15 cellular contexts compared by ENCODE assay signal in the genomic region with DNA sequence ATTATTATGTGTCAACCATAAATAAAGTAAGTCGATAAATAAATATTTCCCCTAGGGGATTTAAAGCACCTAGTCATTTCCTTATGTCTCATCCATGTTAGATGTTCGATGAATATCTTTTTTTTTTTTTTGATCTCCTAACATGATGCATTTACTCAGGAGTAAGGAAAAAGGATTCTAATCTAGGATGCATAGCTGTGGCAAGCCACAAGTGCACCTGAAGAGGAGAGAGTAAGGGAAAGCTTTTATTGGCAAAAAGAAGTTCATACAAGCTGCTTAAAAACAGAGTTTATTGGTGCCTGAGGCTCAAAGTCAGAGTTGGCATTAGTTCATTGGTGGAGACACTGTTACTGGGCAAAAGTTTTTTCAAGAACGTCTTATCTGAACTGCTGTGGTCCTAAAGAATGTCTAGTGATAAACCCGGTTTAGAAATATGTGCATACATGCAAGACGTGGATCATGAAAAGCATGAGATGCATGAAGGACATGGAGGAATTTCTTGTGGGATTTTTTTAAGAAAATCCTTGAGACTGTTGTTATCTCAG. TPM values are rescaled to one million over a fixed set of nuclear protein-coding genes. Genes with fewer than 3 reads are reported as not detected.
DNase-seq lines count a peak whose midpoint lies in the region; TF ChIP-seq lines count a peak whose summit lies in the region.
"Had no signal": no experiment of that assay in that cellular context is flagged by ENCODE, and none has a peak within 500 bp of the region (broad histone marks: within the 10 kb centered on the region; RNA-seq: fewer than 3 reads in every experiment).

No MANE protein-coding gene starts in this region.

- no peak overlapping the region for H3K27ac Mint-ChIP-seq in MCF 10A (ENCODE audit: low read depth, unreplicated experiment)
- H3K27ac Mint-ChIP-seq in T-helper 2 cell treated with Interferon-gamma antibody and Interleukin-4, amounts not matched to agents 5 μg/mL and 100 μg/mL, for 36 hours = no peak overlapping the region

- H3K4me1 Mint-ChIP-seq in MCF 10A (ENCODE audit: insufficient read depth, unreplicated experiment) = peaks cover 10% of the 10 kb centered on the region
- H3K4me1 Mint-ChIP-seq in T-helper 2 cell treated with Interferon-gamma antibody and Interleukin-4, amounts not matched to agents 5 μg/mL and 100 μg/mL, for 36 hours (ENCODE audit: low read depth) = peaks cover 7% of the 10 kb centered on the region
- H3K4me1 Mint-ChIP-seq: IgD-negative memory B cell had no signal

- 75% methylated on average over 5 of the region's 5 CpGs for WGBS in mammary epithelial cell (ENCODE audit: low coverage, missing lambda C conversion rate)
- whole genome bisulfite sequencing in lower leg skin, 2 donors = 60 to 63% methylated on average over 5 of the region's 5 CpGs

- no peaks in the 10 kb centered on the region for H3K36me3 ChIP-seq in mammary epithelial cell (ENCODE audit: insufficient read depth, low read length)
- H3K36me3 ChIP-seq: HAP-1 had no signal

- H3K9me3 Mint-ChIP-seq in MCF 10A (ENCODE audit: unreplicated experiment) = peaks cover 7% of the 10 kb centered on the region
- H3K9me3 Mint-ChIP-seq in T-helper 2 cell treated with Interferon-gamma antibody and Interleukin-4, amounts not matched to agents 5 μg/mL and 100 μg/mL, for 36 hours = peaks cover 7% of the 10 kb centered on the region

- TF ChIP-seq CTCF in mammary epithelial cell (conservative IDR thresholded peaks at IDR 0.05 in 1 of 2, IDR thresholded peaks at IDR 0.05 in 1 of 2; ENCODE audit: extremely low read depth in 1 of 2, insufficient read depth in 1 of 2, low read depth in 1 of 2, low read length in 2 of 2) (no peak), MCF 10A (IDR thresholded peaks at IDR 0.05; ENCODE audit: unreplicated experiment) (no peak), astrocyte of the spinal cord (IDR thresholded peaks at IDR 0.05; ENCODE audit: low read depth, low read length) (no peak), fibroblast of the aortic adventitia (IDR thresholded peaks at IDR 0.05; ENCODE audit: insufficient read depth, low read length) (no peak), lower leg skin (IDR thresholded peaks at IDR 0.05) (no peak)

- no peaks in the 10 kb centered on the region for H3K27me3 Mint-ChIP-seq in MCF 10A (ENCODE audit: insufficient read depth, unreplicated experiment)
- no peaks in the 10 kb centered on the region for H3K27me3 Mint-ChIP-seq in T-helper 2 cell treated with Interferon-gamma antibody and Interleukin-4, amounts not matched to agents 5 μg/mL and 100 μg/mL, for 36 hours (ENCODE audit: low read depth)
- H3K27me3 Mint-ChIP-seq: IgD-negative memory B cell had no signal

- no peak overlapping the region for H3K9ac ChIP-seq in mammary epithelial cell (ENCODE audit: insufficient read depth, low read length)

- H3K27ac ChIP-seq in mammary epithelial cell (ENCODE audit: insufficient read depth, low read depth, low read length) = no peak overlapping the region
- H3K27ac ChIP-seq: 22Rv1 had no signal

- no peak for TF ChIP-seq POLR2A in lower leg skin (IDR thresholded peaks at IDR 0.05)

- intact Hi-C loops in mammary epithelial cell (cut with micrococcal nuclease) = loop anchor here (5.0 kb wide), 1 partner anchor 84 kb away; no protein-coding TSS in a partner anchor
- intact Hi-C loops in MCF 10A (cut with micrococcal nuclease) = no loop called here
- intact Hi-C loops in lower leg skin (cut with DNase I; ENCODE audit: low total_unique reads) = no loop called here
- intact Hi-C loops in cardiac septum (cut with DNase I) = no loop called here

- BruUV-seq in mammary epithelial cell (replicated peaks; lab: Mats Ljungman, UMichigan) (no TSS peak), MCF 10A (replicated peaks; lab: Mats Ljungman, UMichigan) (no TSS peak)

- no peaks in the 10 kb centered on the region for H3K9me3 ChIP-seq in mammary epithelial cell (replicated peaks; ENCODE audit: insufficient read depth, low read length)
- H3K9me3 ChIP-seq: HAP-1 had no signal

- no peak overlapping the region for H3K4me2 ChIP-seq in mammary epithelial cell (ENCODE audit: insufficient read depth, low read depth, low read length)

- no peak overlapping the region for H3K4me3 Mint-ChIP-seq in MCF 10A (ENCODE audit: unreplicated experiment)
- no peak overlapping the region for H3K4me3 Mint-ChIP-seq in T-helper 2 cell treated with Interferon-gamma antibody and Interleukin-4, amounts not matched to agents 5 μg/mL and 100 μg/mL, for 36 hours
- H3K4me3 Mint-ChIP-seq: IgD-negative memory B cell had no signal

- DNase-seq in mammary epithelial cell = peak; percentile 65
- DNase-seq in MCF 10A (ENCODE audit: unreplicated experiment) = no peak
- peak; percentile 1 for DNase-seq in astrocyte of the spinal cord (ENCODE audit: low read depth, low spot score)
- peak; percentile 49 for DNase-seq in fibroblast of the aortic adventitia (ENCODE audit: low read depth)
- DNase-seq in lower leg skin (ENCODE audit: low spot score in 2 of 2) = no peak
- DNase-seq in activated gamma-delta T cell treated with Interleukin-2 at 50 U/mL for 16 hours = no peak
- DNase-seq in T-helper 2 cell treated with Interferon-gamma antibody and Interleukin-4, amounts not matched to agents 5 μg/mL and 100 μg/mL, for 36 hours (ENCODE audit: low spot score) = no peak
- no peak for DNase-seq in cardiac septum (ENCODE audit: low spot score)
- DNase-seq: C1 segment of cervical spinal cord, NCI-H1436 treated with DMSO at 0.1 percent for 48 hours, NCI-H345, NCI-H526 treated with DMSO at 0.1 percent for 48 hours had no signal

- dilution Hi-C loops in mammary epithelial cell (cut with HindIII; ENCODE audit: low sequenced_read_pairs) = no loop called here

- peaks cover 5% of the 10 kb centered on the region for H3K36me3 Mint-ChIP-seq in MCF 10A (ENCODE audit: insufficient read depth, unreplicated experiment)
- peaks cover 10% of the 10 kb centered on the region for H3K36me3 Mint-ChIP-seq in T-helper 2 cell treated with Interferon-gamma antibody and Interleukin-4, amounts not matched to agents 5 μg/mL and 100 μg/mL, for 36 hours (ENCODE audit: low read depth)

- H3K4me3 ChIP-seq in mammary epithelial cell (replicated peaks in 1 of 3; ENCODE audit: insufficient read depth in 1 of 3, low read depth in 2 of 3, low read length in 3 of 3) (no peak overlapping the region), astrocyte of the spinal cord (ENCODE audit: low read depth, low read length) (no peak overlapping the region), fibroblast of the aortic adventitia (ENCODE audit: low read depth, low read length) (no peak overlapping the region), lower leg skin (ENCODE audit: low read depth, poor library complexity, severe bottlenecking) (no peak overlapping the region)
- H3K4me3 ChIP-seq: HAP-1 had no signal

- H2AFZ ChIP-seq in mammary epithelial cell (ENCODE audit: low read depth, low read length) = no peak overlapping the region

- H3K4me1 ChIP-seq in mammary epithelial cell (ENCODE audit: insufficient read depth, low read length) = peaks cover 2% of the 10 kb centered on the region
- H3K4me1 ChIP-seq: HAP-1 had no signal

- H3K79me2 ChIP-seq in mammary epithelial cell (ENCODE audit: insufficient read depth, low read length) = no peaks in the 10 kb centered on the region

- no peaks in the 10 kb centered on the region for H4K20me1 ChIP-seq in mammary epithelial cell (ENCODE audit: insufficient read depth, low read length)

- POLR2A ChIA-PET in MCF 10A (lab: Yijun Ruan, JAX) = interaction anchor here (0.7 to 1.0 kb wide), 2 partner anchors 448 to 1056 kb away, joined by 3 to 6 read pairs; no protein-coding TSS in a partner anchor

- CTCF ChIA-PET in mammary epithelial cell (lab: Charles Lee; ENCODE audit: low non-redundant PET) (no interaction called here), MCF 10A (lab: Yijun Ruan, JAX) (interaction anchor here (0.5 kb wide), 1 partner anchor 64 kb away, joined by 4 read pairs; no protein-coding TSS in a partner anchor)

- in situ Hi-C loops in mammary epithelial cell (cut with MboI; ENCODE audit: low sequenced_read_pairs in 2 of 2) = no loop called here
- in situ Hi-C loops in astrocyte of the spinal cord (cut with HindIII; ENCODE audit: low sequenced_read_pairs) = no loop called here

- no peaks in the 10 kb centered on the region for H3K27me3 ChIP-seq in mammary epithelial cell (ENCODE audit: insufficient read depth, low read length)

RNA-seq across cellular contexts. Expression of gene SWT1, which starts 51.7 kb away (rescaled TPM):
- total RNA-seq in mammary epithelial cell = 1 to 10 TPM; 2.4 to 4.8 TPM
- 0.54 TPM for polyA plus RNA-seq in mammary epithelial cell
- polyA minus RNA-seq in mammary epithelial cell = not detected
- total RNA-seq in MCF 10A (2022) = 2.1 and 6.1 TPM in 2 replicates
- 8.1 and 9.2 TPM in 2 replicates for total RNA-seq in fibroblast of the aortic adventitia (ENCODE audit: low replicate concordance)
- 1 to 10 TPM; 3.9 to 6.3 (median 4.5) TPM for total RNA-seq in lower leg skin
- 5.3 TPM for total RNA-seq in cardiac septum

RNA-seq across cellular contexts. Expression of gene TRMT1L, which starts 51.9 kb away (rescaled TPM):
- total RNA-seq in mammary epithelial cell = 10 to 100 TPM; 17.0 to 23.0 TPM
- 17.1 TPM for polyA plus RNA-seq in mammary epithelial cell
- 141 TPM for polyA minus RNA-seq in mammary epithelial cell
- 23.4 and 29.3 TPM in 2 replicates for total RNA-seq in MCF 10A (2022)
- total RNA-seq in fibroblast of the aortic adventitia (ENCODE audit: low replicate concordance) = 16.7 and 22.6 TPM in 2 replicates
- 10 to 100 TPM in 3 of 4 donors, 1 to 10 TPM in 1; 9.9 to 18.2 (median 11.9) TPM for total RNA-seq in lower leg skin
- total RNA-seq in cardiac septum = 20.6 TPM

Comparison
In these comparisons a context has a peak if more than half of its experiments do, and no peak if none do; other contexts are left out.
1. DNase-seq: peak in mammary epithelial cell (single experiment), astrocyte of the spinal cord (single experiment) and fibroblast of the aortic adventitia (single experiment); none in MCF 10A (single experiment), lower leg skin (0 of 2), activated gamma-delta T cell treated with Interleukin-2 at 50 U/mL for 16 hours (single experiment), T-helper 2 cell treated with Interferon-gamma antibody and Interleukin-4, amounts not matched to agents 5 μg/mL and 100 μg/mL, for 36 hours (single experiment) and cardiac septum (single experiment).